ENCODE assay signal across 13 cellular contexts in the genomic region with DNA sequence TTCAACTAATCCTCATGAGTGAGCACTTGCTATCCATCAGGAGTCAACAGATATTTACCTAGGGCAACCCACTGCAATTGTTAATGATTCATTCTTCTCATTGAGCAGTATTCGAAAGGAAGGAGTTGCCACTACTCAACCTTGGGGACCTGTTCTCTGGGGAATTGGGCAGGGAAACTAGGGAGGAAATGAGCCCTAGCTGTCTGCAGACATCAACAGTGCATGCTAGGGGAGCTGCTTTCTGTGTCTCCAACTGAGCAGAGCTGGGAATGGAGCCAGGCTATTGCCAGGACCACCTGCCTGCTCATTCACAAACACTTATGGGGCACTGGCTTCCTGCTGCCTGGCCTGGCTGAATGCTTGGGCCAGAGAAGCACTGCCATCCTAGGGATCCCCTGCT.
DNase-seq lines count a peak whose midpoint lies in the region; ATAC-seq and TF ChIP-seq lines count a peak whose summit lies in the region.
"Had no signal": no experiment of that assay in that cellular context is flagged by ENCODE, and none has a peak within 500 bp of the region (broad histone marks: within the 10 kb centered on the region; RNA-seq: fewer than 3 reads in every experiment).

No MANE protein-coding gene starts in this region.

- H3K36me3 Mint-ChIP-seq in osteocyte (ENCODE audit: unreplicated experiment) (no peaks in the 10 kb centered on the region), MCF 10A (ENCODE audit: insufficient read depth, unreplicated experiment) (no peaks in the 10 kb centered on the region)
- H3K36me3 Mint-ChIP-seq: naive B cell had no signal

- H3K4me3 Mint-ChIP-seq in osteocyte (ENCODE audit: unreplicated experiment) = no peak overlapping the region
- no peak overlapping the region for H3K4me3 Mint-ChIP-seq in MCF 10A (ENCODE audit: unreplicated experiment)
- H3K4me3 Mint-ChIP-seq: HFFc6 had no signal

- POLR2A ChIA-PET in GM10248 (lab: Yijun Ruan, JAX) = no interaction called here
- POLR2A ChIA-PET in MCF 10A (lab: Yijun Ruan, JAX) = no interaction called here

- H3K27me3 Mint-ChIP-seq in osteocyte (ENCODE audit: unreplicated experiment) (peaks cover 13% of the 10 kb centered on the region), MCF 10A (ENCODE audit: insufficient read depth, unreplicated experiment) (peaks cover under 1% of the 10 kb centered on the region)
- H3K27me3 Mint-ChIP-seq: naive B cell had no signal

- H3K4me1 Mint-ChIP-seq in osteocyte (ENCODE audit: unreplicated experiment) (peaks cover 1% of the 10 kb centered on the region), MCF 10A (ENCODE audit: insufficient read depth, unreplicated experiment) (no peaks in the 10 kb centered on the region)

- no peaks in the 10 kb centered on the region for H3K9me3 Mint-ChIP-seq in osteocyte (ENCODE audit: unreplicated experiment)
- no peaks in the 10 kb centered on the region for H3K9me3 Mint-ChIP-seq in MCF 10A (ENCODE audit: unreplicated experiment)

- intact Hi-C loops in MCF 10A (cut with micrococcal nuclease) = no loop called here

- no TSS peak for BruUV-seq in MCF 10A (replicated peaks; lab: Mats Ljungman, UMichigan)

- no peak overlapping the region for H3K27ac Mint-ChIP-seq in osteocyte (ENCODE audit: unreplicated experiment)
- H3K27ac Mint-ChIP-seq in MCF 10A (ENCODE audit: low read depth, unreplicated experiment) = no peak overlapping the region
- H3K27ac Mint-ChIP-seq: HFFc6, naive B cell had no signal

- peak; percentile 88 to 96 for DNase-seq in NCI-H2081 (lab: John Stamatoyannopoulos, UW)
- DNase-seq in kidney tubule cell (ENCODE audit: low spot score) = peak; percentile 56
- no peak for DNase-seq in SKM-1 (lab: John Stamatoyannopoulos, UW; ENCODE audit: unreplicated experiment)
- no peak for DNase-seq in osteocyte (ENCODE audit: extremely low spot score, unreplicated experiment)
- no peak for DNase-seq in GM10248 (ENCODE audit: extremely low spot score)
- no peak for DNase-seq in MCF 10A (ENCODE audit: unreplicated experiment)
- DNase-seq: activated CD8-positive, alpha-beta memory T cell treated with anti-CD3 and anti-CD28 coated beads, Interleukin-2, amount 50 U/mL, for 48 hours; HFFc6; KBM-7; naive B cell; OCI-M1 had no signal

- TF ChIP-seq CTCF in osteocyte (IDR thresholded peaks at IDR 0.05) (no peak), GM10248 (IDR thresholded peaks at IDR 0.05; ENCODE audit: control extremely low read depth, extremely low read depth, low read depth, missing control alignments) (no peak), MCF 10A (IDR thresholded peaks at IDR 0.05; ENCODE audit: unreplicated experiment) (no peak)

- CTCF ChIA-PET in GM10248 (lab: Yijun Ruan, JAX) (interaction anchor here (5.3 kb wide), 1 partner anchor 36 kb away, joined by 90 read pairs; no protein-coding TSS in a partner anchor), MCF 10A (lab: Yijun Ruan, JAX) (interaction anchor here (4.7 to 6.0 kb wide), 2 partner anchors 11 to 35 kb away, joined by 62 to 308 read pairs; no protein-coding TSS in a partner anchor)

- ATAC-seq in GM18870 (IDR thresholded peaks at IDR 0.05; ENCODE audit: unreplicated experiment) = peak; percentile 57
- ATAC-seq in HG03060 (IDR thresholded peaks at IDR 0.05; ENCODE audit: low read depth, unreplicated experiment) = peak; percentile 42

Comparison
In these comparisons a context has a peak if more than half of its experiments do, and no peak if none do; other contexts are left out.
1. DNase-seq: peak in NCI-H2081 (2 of 2) and kidney tubule cell (single experiment); none in SKM-1 (single experiment), osteocyte (single experiment), GM10248 (single experiment) and MCF 10A (single experiment).